ENCODE assay signal across 8 cellular contexts in the genomic region with DNA sequence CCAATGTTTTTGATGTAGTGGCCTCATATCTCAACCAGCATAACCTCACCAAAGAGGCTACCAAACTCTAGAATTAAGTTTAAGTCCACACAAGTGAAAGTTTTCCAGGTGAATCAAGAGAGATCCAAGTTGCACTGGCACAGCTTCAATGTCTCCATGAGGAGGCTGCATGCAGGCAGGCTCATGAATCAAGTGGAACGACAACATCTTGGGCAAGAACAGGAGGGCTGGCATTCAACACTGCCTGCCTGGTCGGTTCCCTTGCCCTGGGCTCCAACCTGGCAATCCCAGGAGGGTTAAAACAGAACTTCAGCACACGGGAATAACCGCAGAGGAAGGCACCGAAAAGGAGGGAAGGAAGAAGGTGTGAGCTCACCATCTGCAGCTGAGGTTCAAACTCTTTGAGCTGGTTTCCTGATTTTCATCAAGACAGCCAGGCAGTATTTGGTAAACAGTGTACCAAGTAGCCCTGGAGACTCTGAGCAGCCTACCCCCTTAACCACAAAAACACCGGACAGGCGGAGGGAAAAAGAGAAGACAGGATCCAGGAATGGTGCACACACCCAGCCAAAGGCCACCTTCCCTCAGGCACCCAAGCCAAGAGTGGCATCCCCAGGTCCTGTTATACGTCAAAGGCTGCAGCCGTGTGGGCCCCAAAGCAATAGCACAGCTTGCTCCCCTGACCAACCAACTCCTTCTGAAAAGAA. TPM values are rescaled to one million over a fixed set of nuclear protein-coding genes. Genes with fewer than 3 reads are reported as not detected.
DNase-seq lines count a peak whose midpoint lies in the region; ATAC-seq, FAIRE-seq and TF ChIP-seq lines count a peak whose summit lies in the region.

No MANE protein-coding gene starts in this region.

- H3K4me2 ChIP-seq in fibroblast of lung (ENCODE audit: extremely low read depth, insufficient read depth, low read length), result peak overlapping the region; percentile 83

- H3K79me2 ChIP-seq in fibroblast of lung (ENCODE audit: control insufficient read depth, insufficient read depth, low read length), result peaks cover 56% of the 10 kb centered on the region

- FAIRE-seq in RCC 7860 (lab: Jason Lieb, UNC), result no peak

- peak overlapping the region; percentile 73 for H3K27ac ChIP-seq in fibroblast of lung (ENCODE audit: insufficient read depth, low read length)

- no peaks in the 10 kb centered on the region for H3K36me3 ChIP-seq in fibroblast of lung (ENCODE audit: control insufficient read depth, insufficient read depth, low read length)

- TF ChIP-seq CTCF in GM12864 (IDR thresholded peaks at IDR 0.05; ENCODE audit: low read depth, low read length, missing control alignments) (no peak), fibroblast of lung (conservative IDR thresholded peaks at IDR 0.05 in 1 of 2, IDR thresholded peaks at IDR 0.05 in 1 of 2; ENCODE audit: low read depth in 1 of 2, low read length in 2 of 2) (no peak)

- H3K9ac ChIP-seq in fibroblast of lung (ENCODE audit: insufficient read depth, low read length), result no peak overlapping the region

- no peak for DNase-seq in GM12864 (ENCODE audit: low read depth)
- DNase-seq in RCC 7860 (ENCODE audit: low spot score), result peak; percentile 40
- peak in 1 of 2 donors; percentile 41 for DNase-seq in fibroblast of lung (ENCODE audit: low read depth in 2 of 2)
- DNase-seq in retina, result peak; percentile 47
- no peak for DNase-seq in NCI-H524 (lab: John Stamatoyannopoulos, UW)
- no peak for DNase-seq in inferior parietal cortex (ENCODE audit: extremely low spot score)

- H3K9me3 ChIP-seq in fibroblast of lung (ENCODE audit: control insufficient read depth, insufficient read depth, low read depth, low read length), result no peaks in the 10 kb centered on the region

- ATAC-seq in HG02759 (IDR thresholded peaks at IDR 0.05; ENCODE audit: unreplicated experiment) (no peak), HG02840 (IDR thresholded peaks at IDR 0.05; ENCODE audit: low FRiP score, unreplicated experiment) (no peak)

- no peak overlapping the region for H2AFZ ChIP-seq in fibroblast of lung (ENCODE audit: low read length)

- H3K4me3 ChIP-seq in GM12864 (ENCODE audit: low read depth, low read length) (peak overlapping the region; percentile 71), fibroblast of lung (replicated peaks in 1 of 4; ENCODE audit: control extremely low read depth in 1 of 4, insufficient read depth in 1 of 4, low read depth in 3 of 4, low read length in 4 of 4) (peak overlapping the region; percentile 73 to 85 (median 83))

- peaks cover 3% of the 10 kb centered on the region for H3K4me1 ChIP-seq in fibroblast of lung (ENCODE audit: control insufficient read depth, extremely low read depth, insufficient read depth, low read length)

- H3K27me3 ChIP-seq in fibroblast of lung (ENCODE audit: control insufficient read depth, insufficient read depth, low read length), result no peaks in the 10 kb centered on the region

- H4K20me1 ChIP-seq in fibroblast of lung (ENCODE audit: control insufficient read depth, extremely low read depth, insufficient read depth, low read length), result no peaks in the 10 kb centered on the region

RNA-seq across cellular contexts. Expression of a gene that starts 1.4 kb away (rescaled TPM):
- 25.4 and 30.1 TPM in 2 replicates for total RNA-seq in fibroblast of lung
- polyA plus RNA-seq in fibroblast of lung, result 41.4 and 55.3 TPM in 2 replicates
- polyA plus RNA-seq in fibroblast of lung (2012), result 28.6 and 40.8 TPM in 2 replicates
- 18.3 and 26.8 TPM in 2 replicates for polyA minus RNA-seq in fibroblast of lung (ENCODE audit: low replicate concordance)

Comparison
In these comparisons a context has a peak if more than half of its experiments do, and no peak if none do; other contexts are left out.
1. DNase-seq: peak in RCC 7860 (single experiment) and retina (single experiment); none in GM12864 (single experiment), NCI-H524 (0 of 2) and inferior parietal cortex (single experiment).